Comparison of ENCODE assay signal across 20 cellular contexts in genomic region chr9:70020217-70020616, GRCh38. TPM values are rescaled to one million over a fixed set of nuclear protein-coding genes. Genes with fewer than 3 reads are reported as not detected.
DNase-seq lines count a peak whose midpoint lies in the region; ATAC-seq, FAIRE-seq and TF ChIP-seq lines count a peak whose summit lies in the region.
"Had no signal": no experiment of that assay in that cellular context is flagged by ENCODE, and none has a peak within 500 bp of the region (broad histone marks: within the 10 kb centered on the region; RNA-seq: fewer than 3 reads in every experiment).

No MANE protein-coding gene starts in this region.

- 14% methylated on average over 5 of the region's 5 CpGs for WGBS in HepG2 (ENCODE audit: low lambda C conversion rate)
- WGBS in right lobe of liver (ENCODE audit: insufficient coverage, low coverage, low lambda C conversion rate, missing lambda C conversion rate): 70% methylated on average over 2 of the region's 5 CpGs

- TF ChIP-seq EP300 in HepG2 (IDR thresholded peaks at IDR 0.05; ENCODE audit: low read depth in 2 of 2, low read length in 2 of 2) (no peak), HepG2 (CRISPR knock-in tag; IDR thresholded peaks at IDR 0.05; ENCODE audit: borderline replicate concordance) (no peak)

- TF ChIP-seq POLR2A in HepG2 (IDR thresholded peaks at IDR 0.05; ENCODE audit: insufficient read depth in 1 of 2, low read depth in 2 of 2, low read length in 2 of 2): no peak
- TF ChIP-seq POLR2A in right lobe of liver (IDR thresholded peaks at IDR 0.05): no peak

- ATAC-seq in HepG2 (no peak), right lobe of liver (no peak), PC-3 (no peak), upper lobe of right lung (no peak), GM21576 (IDR thresholded peaks at IDR 0.05; ENCODE audit: unreplicated experiment) (no peak)
- ATAC-seq: activated T-helper 17 cell treated with anti-CD3 and anti-CD28 coated beads, Interleukin-2, amount 50 U/mL, for 72 hours; left lobe of liver had no signal

- POLR2A ChIA-PET in HepG2 (lab: Yijun Ruan, JAX) (no interaction called here), PC-3 (lab: Charles Lee; ENCODE audit: unreplicated experiment) (no interaction called here)

- H3K4me3 ChIP-seq in HepG2 (replicated peaks in 1 of 3; ENCODE audit: insufficient read depth in 1 of 3, low read depth in 2 of 3, low read length in 3 of 3): no peak overlapping the region
- no peak overlapping the region for H3K4me3 ChIP-seq in right lobe of liver
- H3K4me3 ChIP-seq in PC-3 (ENCODE audit: low read length): no peak overlapping the region
- H3K4me3 ChIP-seq in epithelial cell of esophagus (ENCODE audit: low read length): no peak overlapping the region
- no peak overlapping the region for H3K4me3 ChIP-seq in upper lobe of right lung
- H3K4me3 ChIP-seq: esophagus muscularis mucosa, testis had no signal

- no peaks in the 10 kb centered on the region for H3K9me2 ChIP-seq in PC-3 (replicated peaks; ENCODE audit: low read length)

- H4K20me1 ChIP-seq in HepG2 (ENCODE audit: insufficient read depth, low read length) (no peaks in the 10 kb centered on the region), PC-3 (ENCODE audit: low read length) (no peaks in the 10 kb centered on the region)

- H3K27ac ChIP-seq in HepG2 (ENCODE audit: extremely low read length, insufficient read depth, low read length): no peak overlapping the region
- no peak overlapping the region for H3K27ac ChIP-seq in right lobe of liver
- H3K27ac ChIP-seq in PC-3 (ENCODE audit: low read length): peak overlapping the region; percentile 67
- H3K27ac ChIP-seq in upper lobe of right lung: no peak overlapping the region
- H3K27ac ChIP-seq: dorsolateral prefrontal cortex, esophagus muscularis mucosa, neutrophil, testis had no signal

- in situ Hi-C loops in HepG2 (cut with HindIII; ENCODE audit: extremely low pct_ligation_motif_present, low pct_unique_long_range_greater_than_20kb): no loop called here

- DNase-seq in HepG2 (ENCODE audit: low spot score) (no peak), right lobe of liver (no peak), PC-3 (peak; percentile 42), epithelial cell of esophagus (ENCODE audit: low read depth) (peak; percentile 47), SIG-M5 (lab: John Stamatoyannopoulos, UW) (no peak), upper lobe of right lung (no peak)
- no peak for DNase-seq in activated CD4-positive, alpha-beta T cell treated with anti-CD3 and anti-CD28 coated beads, Interleukin-2, amount 50 U/mL, for 48 hours
- DNase-seq: activated CD4-positive, alpha-beta T cell treated with anti-CD3 and anti-CD28 coated beads for 1 hour; CD4-positive, alpha-beta memory T cell; KBM-7; NCI-H2029 treated with DMSO at 0.1 percent for 48 hours; NCI-H526; stimulated activated CD4-positive, alpha-beta T cell treated with anti-CD3 and anti-CD28 coated beads, Interleukin-15, amount 100 ng/mL, for 24 hours had no signal

- TF ChIP-seq CTCF in HepG2 (CRISPR knock-in tag; IDR thresholded peaks at IDR 0.05) (no peak), right lobe of liver (IDR thresholded peaks at IDR 0.05) (no peak), PC-3 (conservative IDR thresholded peaks at IDR 0.05; ENCODE audit: low read depth, low read length) (no peak), epithelial cell of esophagus (IDR thresholded peaks at IDR 0.05; ENCODE audit: insufficient read depth, low read depth, low read length, missing control alignments) (no peak), upper lobe of right lung (IDR thresholded peaks at IDR 0.05) (no peak)

- intact Hi-C loops in HepG2 (cut with micrococcal nuclease; ENCODE audit: unreplicated experiment): no loop called here
- intact Hi-C loops in right lobe of liver (cut with DNase I): no loop called here
- intact Hi-C loops in PC-3 (cut with micrococcal nuclease): no loop called here
- intact Hi-C loops in upper lobe of right lung (cut with DNase I): no loop called here

- BruUV-seq in HepG2 (replicated peaks; lab: Mats Ljungman, UMichigan): no TSS peak
- no TSS peak for BruUV-seq in PC-3 (replicated peaks; lab: Mats Ljungman, UMichigan)

- H3K4me2 ChIP-seq in HepG2 (ENCODE audit: low read depth, low read length) (no peak overlapping the region), PC-3 (ENCODE audit: low read length) (no peak overlapping the region)

- FAIRE-seq in HepG2 (lab: Jason Lieb, UNC): no peak

- H3K4me1 ChIP-seq in HepG2 (ENCODE audit: insufficient read depth, low read length) (no peaks in the 10 kb centered on the region), right lobe of liver (no peaks in the 10 kb centered on the region), PC-3 (ENCODE audit: insufficient read depth, low read length) (peaks cover 18% of the 10 kb centered on the region), upper lobe of right lung (no peaks in the 10 kb centered on the region)
- H3K4me1 ChIP-seq: testis had no signal

- no peak for TF ChIP-seq RAD21 in HepG2 (CRISPR knock-in tag; IDR thresholded peaks at IDR 0.05)

- no peak overlapping the region for H2AFZ ChIP-seq in HepG2 (ENCODE audit: low read length)
- no peak overlapping the region for H2AFZ ChIP-seq in PC-3 (ENCODE audit: low read length)

- no peaks in the 10 kb centered on the region for H3F3A ChIP-seq in PC-3 (ENCODE audit: low read length, unreplicated experiment)

- no peaks in the 10 kb centered on the region for H3K79me2 ChIP-seq in HepG2 (ENCODE audit: insufficient read depth, low read length)
- no peaks in the 10 kb centered on the region for H3K79me2 ChIP-seq in PC-3 (ENCODE audit: low read length)

- no peaks in the 10 kb centered on the region for H3K9me3 ChIP-seq in HepG2 (ENCODE audit: low read length)
- H3K9me3 ChIP-seq in right lobe of liver: no peaks in the 10 kb centered on the region
- no peaks in the 10 kb centered on the region for H3K9me3 ChIP-seq in PC-3 (ENCODE audit: low read length)
- H3K9me3 ChIP-seq in upper lobe of right lung: no peaks in the 10 kb centered on the region
- H3K9me3 ChIP-seq: esophagus muscularis mucosa, neutrophil, testis had no signal

- peaks cover 0 to 5% of the 10 kb centered on the region in 2 experiments; a peak in 2 of 5 replicates for H3K27me3 ChIP-seq in HepG2 (ENCODE audit: control insufficient read depth in 1 of 2, insufficient read depth in 2 of 2, low read length in 2 of 2)
- H3K27me3 ChIP-seq in right lobe of liver: no peaks in the 10 kb centered on the region
- no peaks in the 10 kb centered on the region for H3K27me3 ChIP-seq in PC-3 (ENCODE audit: low read length)
- no peaks in the 10 kb centered on the region for H3K27me3 ChIP-seq in upper lobe of right lung
- H3K27me3 ChIP-seq: esophagus muscularis mucosa, neutrophil, testis had no signal

- H3K9ac ChIP-seq in HepG2 (ENCODE audit: insufficient read depth, low read depth, low read length) (no peak overlapping the region), PC-3 (ENCODE audit: low read length) (no peak overlapping the region)

- CTCF ChIA-PET in HepG2 (lab: Yijun Ruan, JAX; ENCODE audit: low intra/inter-chr PET ratio, low total read pairs): no interaction called here
- CTCF ChIA-PET in PC-3 (lab: Charles Lee): no interaction called here

- H3K36me3 ChIP-seq in HepG2 (replicated peaks in 1 of 2; ENCODE audit: control insufficient read depth in 1 of 2, insufficient read depth in 2 of 2, low read length in 2 of 2) (no peaks in the 10 kb centered on the region), right lobe of liver (no peaks in the 10 kb centered on the region), PC-3 (ENCODE audit: low read depth, low read length) (no peaks in the 10 kb centered on the region), upper lobe of right lung (no peaks in the 10 kb centered on the region)
- H3K36me3 ChIP-seq: esophagus muscularis mucosa, neutrophil had no signal

RNA-seq across cellular contexts. Expression of gene MAMDC2, which starts 23.4 kb away (rescaled TPM):
- total RNA-seq in HepG2 (2016; rRNA removed; fragmentation: Illumina TruSeq; extraction: Trizol) (not detected in 2 replicates), right lobe of liver (1 to 10 TPM in 2 of 6 experiments, under 1 TPM in 3, not detected in 1; 0.22 to 1.6 (median 0.37) TPM), PC-3 (2014; rRNA removed) (not detected in 2 replicates), upper lobe of right lung (72.0 TPM)
- not detected in 2 replicates for total RNA-seq in HepG2 (2016; cell fraction: cytosol; rRNA removed; fragmentation: Illumina TruSeq; extraction: Trizol; ENCODE audit: low read depth)
- total RNA-seq in HepG2 (2016; cell fraction: insoluble cytoplasmic fraction; rRNA removed; fragmentation: Illumina TruSeq; extraction: Trizol): not detected in 2 replicates
- not detected in 2 replicates for total RNA-seq in HepG2 (2016; cell fraction: membrane; rRNA removed; fragmentation: Illumina TruSeq; extraction: Trizol)
- not detected in 2 replicates for total RNA-seq in HepG2 (2016; cell fraction: nucleus; rRNA removed; fragmentation: Illumina TruSeq; extraction: Trizol)
- polyA plus RNA-seq in HepG2 (2011; rRNA removed): 0.03 TPM in 1 of 2 replicates, not detected in the other
- 0.01 TPM in 1 of 2 replicates, not detected in the other for polyA plus RNA-seq in HepG2 (2011; cell fraction: cytosol; rRNA removed)
- polyA plus RNA-seq in HepG2 (2011; cell fraction: nucleus; rRNA removed): not detected in 2 replicates
- not detected in 2 replicates for polyA plus RNA-seq in HepG2 (2012)
- polyA plus RNA-seq in HepG2 (2016; cell fraction: cytosol; fragmentation: Illumina TruSeq; extraction: Trizol; ENCODE audit: low read depth): not detected in 2 replicates
- polyA plus RNA-seq in HepG2 (2016; cell fraction: insoluble cytoplasmic fraction; fragmentation: Illumina TruSeq; extraction: Trizol; ENCODE audit: low read depth): not detected in 2 replicates
- not detected in 2 replicates for polyA plus RNA-seq in HepG2 (2016; cell fraction: membrane; fragmentation: Illumina TruSeq; extraction: Trizol; ENCODE audit: low read depth)
- polyA plus RNA-seq in HepG2 (2016; cell fraction: nucleus; fragmentation: Illumina TruSeq; extraction: Trizol; ENCODE audit: insufficient read depth, low read depth): not detected in 2 replicates
- 0.19 TPM in 1 of 2 replicates, not detected in the other for polyA minus RNA-seq in HepG2 (2011; rRNA and poly(A)+ RNA removed; ENCODE audit: low replicate concordance)
- not detected in 2 replicates for polyA minus RNA-seq in HepG2 (2011; cell fraction: cytosol; rRNA and poly(A)+ RNA removed)
- not detected in 2 replicates for polyA minus RNA-seq in HepG2 (2011; cell fraction: nucleus; rRNA and poly(A)+ RNA removed)
- total RNA-seq: activated T-helper 17 cell treated with anti-CD3 and anti-CD28 coated beads, Interleukin-2, amount 50 U/mL, for 72 hours; CD4-positive, alpha-beta memory T cell had no signal
- polyA plus RNA-seq: CD4-positive, alpha-beta memory T cell had no signal

Comparison
In these comparisons a context has a peak if more than half of its experiments do, and no peak if none do; other contexts are left out.
1. DNase-seq: peak in PC-3 (single experiment) and epithelial cell of esophagus (single experiment); none in HepG2 (single experiment), right lobe of liver (0 of 3), SIG-M5 (single experiment), upper lobe of right lung (single experiment) and activated CD4-positive, alpha-beta T cell treated with anti-CD3 and anti-CD28 coated beads, Interleukin-2, amount 50 U/mL, for 48 hours (0 of 2).
2. RNA of gene MAMDC2, which starts 23.4 kb away (total RNA-seq): 72.0 TPM in upper lobe of right lung (single experiment); 0.22 to 1.6 TPM in right lobe of liver, not detected in HepG2 and not detected in PC-3; every median in the first group is over 10 times any median in the second.